In the genomic region with DNA sequence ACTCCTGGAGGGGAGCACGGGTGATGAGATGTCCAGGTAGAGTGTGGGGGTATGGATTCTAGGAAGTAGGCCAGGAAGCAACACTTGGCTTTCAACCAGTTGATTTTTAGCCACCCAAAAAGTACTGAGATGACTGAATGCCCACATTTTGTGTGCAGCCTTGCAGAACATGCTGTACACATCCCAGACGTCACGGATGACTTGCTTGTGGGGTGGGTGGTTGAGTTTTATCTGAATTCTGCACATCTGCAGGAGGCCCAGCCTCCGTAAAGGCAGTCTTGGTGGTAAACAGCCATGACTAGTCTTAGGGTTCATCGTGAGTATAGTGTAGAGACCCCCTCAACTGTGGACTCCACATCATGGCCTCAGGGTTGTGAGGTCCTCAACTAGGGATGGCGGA, we compare ENCODE assay signal across 19 cellular contexts. TPM values are rescaled to one million over a fixed set of nuclear protein-coding genes. Genes with fewer than 3 reads are reported as not detected.
DNase-seq lines count a peak whose midpoint lies in the region; ATAC-seq and TF ChIP-seq lines count a peak whose summit lies in the region.
"Had no signal": no experiment of that assay in that cellular context is flagged by ENCODE, and none has a peak within 500 bp of the region (broad histone marks: within the 10 kb centered on the region; RNA-seq: fewer than 3 reads in every experiment).

No MANE protein-coding gene starts in this region.

- no peaks in the 10 kb centered on the region for H3K9me2 ChIP-seq in SU-DHL-6 (replicated peaks; ENCODE audit: insufficient read depth, low read length)

- H3K27me3 ChIP-seq in SU-DHL-6 (ENCODE audit: low read length): no peaks in the 10 kb centered on the region
- H3K27me3 ChIP-seq: brain microvascular endothelial cell, heart right ventricle had no signal

- no peaks in the 10 kb centered on the region for H3K9me3 Mint-ChIP-seq in activated naive CD4-positive, alpha-beta T cell treated with anti-CD3 and anti-CD28 coated beads, Interleukin-2, amount 50 U/mL, for 72 hours
- H3K9me3 Mint-ChIP-seq in stimulated activated memory B cell treated with anti-CD40 and anti-IgM and Interleukin-4, amounts not matched to agents 10 μg/mL and 1 μg/mL and 100 μg/mL, for 72 hours: peaks cover 2% of the 10 kb centered on the region

- peak overlapping the region; percentile 12 for H3K4me3 ChIP-seq in SU-DHL-6 (ENCODE audit: insufficient read depth, low read length, poor library complexity, severe bottlenecking)
- H3K4me3 ChIP-seq: coronary artery, heart right ventricle, thoracic aorta had no signal

- no peaks in the 10 kb centered on the region for H3K27me3 Mint-ChIP-seq in stimulated activated memory B cell treated with anti-CD40 and anti-IgM and Interleukin-4, amounts not matched to agents 10 μg/mL and 1 μg/mL and 100 μg/mL, for 72 hours

- H3K27ac ChIP-seq in SU-DHL-6 (ENCODE audit: low read depth, low read length): peak overlapping the region; percentile 91
- H3K27ac ChIP-seq: brain microvascular endothelial cell, coronary artery, heart right ventricle, thoracic aorta had no signal

- no peak for TF ChIP-seq CTCF in SU-DHL-6 (IDR thresholded peaks at IDR 0.05; ENCODE audit: insufficient read depth, low read length, poor library complexity, severe bottlenecking)

- peak overlapping the region; percentile 8 to 56 for H3K27ac Mint-ChIP-seq in activated naive CD4-positive, alpha-beta T cell treated with anti-CD3 and anti-CD28 coated beads, Interleukin-2, amount 50 U/mL, for 72 hours
- H3K27ac Mint-ChIP-seq in stimulated activated memory B cell treated with anti-CD40 and anti-IgM and Interleukin-4, amounts not matched to agents 10 μg/mL and 1 μg/mL and 100 μg/mL, for 72 hours: peak overlapping the region; percentile 69

- H3F3A ChIP-seq in SU-DHL-6 (ENCODE audit: insufficient read depth): peaks cover 13% of the 10 kb centered on the region

- H3K36me3 ChIP-seq in SU-DHL-6 (ENCODE audit: low read length): no peaks in the 10 kb centered on the region

- no peaks in the 10 kb centered on the region for H3K9me3 ChIP-seq in SU-DHL-6 (ENCODE audit: insufficient read depth, low read length)
- H3K9me3 ChIP-seq: heart right ventricle, thoracic aorta had no signal

- peak in 1 of 2 donors; percentile 50 for ATAC-seq in activated naive CD4-positive, alpha-beta T cell treated with anti-CD3 and anti-CD28 coated beads, Interleukin-2, amount 50 U/mL, for 72 hours
- ATAC-seq in GM19043 (IDR thresholded peaks at IDR 0.05; ENCODE audit: low read depth, unreplicated experiment) (peak; percentile 38), HG03196 (IDR thresholded peaks at IDR 0.05; ENCODE audit: unreplicated experiment) (no peak), HG02981 (IDR thresholded peaks at IDR 0.05; ENCODE audit: unreplicated experiment) (no peak), HG03025 (IDR thresholded peaks at IDR 0.05; ENCODE audit: low FRiP score, unreplicated experiment) (no peak)
- ATAC-seq in stimulated activated memory B cell treated with anti-CD40 and anti-IgM and Interleukin-4, amounts not matched to agents 10 μg/mL and 1 μg/mL and 100 μg/mL, for 72 hours: peak; percentile 76
- ATAC-seq: heart right ventricle, left ventricle myocardium superior had no signal

- H3K9ac ChIP-seq in SU-DHL-6 (ENCODE audit: low read length): peak overlapping the region; percentile 23; the same call in 1 of the 2 replicates

- peak overlapping the region; percentile 49 for H3K4me2 ChIP-seq in SU-DHL-6 (ENCODE audit: low read depth, low read length, poor library complexity, severe bottlenecking)

- H3K4me1 Mint-ChIP-seq in stimulated activated memory B cell treated with anti-CD40 and anti-IgM and Interleukin-4, amounts not matched to agents 10 μg/mL and 1 μg/mL and 100 μg/mL, for 72 hours: peaks cover 45% of the 10 kb centered on the region

- H3K79me2 ChIP-seq in SU-DHL-6 (ENCODE audit: insufficient read depth, low read length): no peaks in the 10 kb centered on the region

- no peak overlapping the region for H2AFZ ChIP-seq in SU-DHL-6 (ENCODE audit: low read depth, low read length, severe bottlenecking)

- H3K4me3 Mint-ChIP-seq in stimulated activated memory B cell treated with anti-CD40 and anti-IgM and Interleukin-4, amounts not matched to agents 10 μg/mL and 1 μg/mL and 100 μg/mL, for 72 hours: no peak overlapping the region

- H4K20me1 ChIP-seq in SU-DHL-6 (ENCODE audit: low read depth, low read length): no peaks in the 10 kb centered on the region

- DNase-seq in activated naive CD4-positive, alpha-beta T cell treated with anti-CD3 and anti-CD28 coated beads, Interleukin-2, amount 50 U/mL, for 72 hours (ENCODE audit: low spot score in 2 of 2): no peak
- DNase-seq in activated naive CD4-positive, alpha-beta T cell (lab: John Stamatoyannopoulos, UW): no peak
- DNase-seq: activated CD4-positive, alpha-beta T cell treated with anti-CD3 and anti-CD28 coated beads for 1 hour; brain microvascular endothelial cell; heart right ventricle; left ventricle myocardium superior; NCI-H1417; NCI-H524; RPMI8226 had no signal

- peaks cover 36 to 94% of the 10 kb centered on the region in 2 donors for H3K36me3 Mint-ChIP-seq in activated naive CD4-positive, alpha-beta T cell treated with anti-CD3 and anti-CD28 coated beads, Interleukin-2, amount 50 U/mL, for 72 hours
- H3K36me3 Mint-ChIP-seq in stimulated activated memory B cell treated with anti-CD40 and anti-IgM and Interleukin-4, amounts not matched to agents 10 μg/mL and 1 μg/mL and 100 μg/mL, for 72 hours: peaks cover 96% of the 10 kb centered on the region

RNA-seq across cellular contexts. Expression of a gene that starts 53.3 kb away (rescaled TPM):
- not detected for total RNA-seq in activated naive CD4-positive, alpha-beta T cell treated with anti-CD3 and anti-CD28 coated beads, Interleukin-2, amount 50 U/mL, for 72 hours
- total RNA-seq: heart right ventricle, left ventricle myocardium superior, LHCN-M2, mucosa of gallbladder, thoracic aorta had no signal

Comparison
In these comparisons a context has a peak if more than half of its experiments do, and no peak if none do; other contexts are left out.
1. ATAC-seq: peak in GM19043 (single experiment) and stimulated activated memory B cell treated with anti-CD40 and anti-IgM and Interleukin-4, amounts not matched to agents 10 μg/mL and 1 μg/mL and 100 μg/mL, for 72 hours (single experiment); none in HG03196 (single experiment), HG02981 (single experiment) and HG03025 (single experiment).